12 cellular contexts compared by ENCODE assay signal in genomic region chr16:24844101-24845030, GRCh38. TPM values are rescaled to one million over a fixed set of nuclear protein-coding genes. Genes with fewer than 3 reads are reported as not detected.
DNase-seq lines count a peak whose midpoint lies in the region; ATAC-seq lines count a peak whose summit lies in the region.
"Had no signal": no experiment of that assay in that cellular context is flagged by ENCODE, and none has a peak within 500 bp of the region (broad histone marks: within the 10 kb centered on the region; RNA-seq: fewer than 3 reads in every experiment).

No MANE protein-coding gene starts in this region.

- no peak for ATAC-seq in GM18909 (IDR thresholded peaks at IDR 0.05; ENCODE audit: poor library complexity, unreplicated experiment)
- ATAC-seq: gastroesophageal sphincter had no signal

- intact Hi-C loops in activated T-helper 2 cell treated with anti-CD3 and anti-CD28 coated beads, Interferon-gamma antibody, Interleukin-2, Interleukin-4, amounts not matched to agents 10 μg/mL and 5 μg/mL and 100 μg/mL, durations not matched to agents 14 hours and 24 hours and 36 hours (cut with micrococcal nuclease), result no loop called here

- no peaks in the 10 kb centered on the region for H3K9me3 Mint-ChIP-seq in activated T-helper 2 cell treated with anti-CD3 and anti-CD28 coated beads, Interferon-gamma antibody, Interleukin-2, Interleukin-4, amounts not matched to agents 10 μg/mL and 5 μg/mL and 100 μg/mL, durations not matched to agents 14 hours and 24 hours and 36 hours
- no peaks in the 10 kb centered on the region for H3K9me3 Mint-ChIP-seq in T-helper 2 cell treated with Interferon-gamma antibody and Interleukin-4, amounts not matched to agents 5 μg/mL and 100 μg/mL, for 36 hours
- H3K9me3 Mint-ChIP-seq: CD8-positive, alpha-beta memory T cell had no signal

- H3K4me1 Mint-ChIP-seq in activated T-helper 2 cell treated with anti-CD3 and anti-CD28 coated beads, Interferon-gamma antibody, Interleukin-2, Interleukin-4, amounts not matched to agents 10 μg/mL and 5 μg/mL and 100 μg/mL, durations not matched to agents 14 hours and 24 hours and 36 hours (ENCODE audit: low read depth), result peaks cover 2% of the 10 kb centered on the region
- H3K4me1 Mint-ChIP-seq in T-helper 2 cell treated with Interferon-gamma antibody and Interleukin-4, amounts not matched to agents 5 μg/mL and 100 μg/mL, for 36 hours (ENCODE audit: low read depth), result peaks cover 2% of the 10 kb centered on the region
- H3K4me1 Mint-ChIP-seq: CD8-positive, alpha-beta memory T cell had no signal

- H3K27ac Mint-ChIP-seq in activated T-helper 2 cell treated with anti-CD3 and anti-CD28 coated beads, Interferon-gamma antibody, Interleukin-2, Interleukin-4, amounts not matched to agents 10 μg/mL and 5 μg/mL and 100 μg/mL, durations not matched to agents 14 hours and 24 hours and 36 hours, result no peak overlapping the region
- H3K27ac Mint-ChIP-seq in T-helper 2 cell treated with Interferon-gamma antibody and Interleukin-4, amounts not matched to agents 5 μg/mL and 100 μg/mL, for 36 hours, result no peak overlapping the region
- H3K27ac Mint-ChIP-seq: CD8-positive, alpha-beta memory T cell had no signal

- no peak overlapping the region for H3K4me3 Mint-ChIP-seq in activated T-helper 2 cell treated with anti-CD3 and anti-CD28 coated beads, Interferon-gamma antibody, Interleukin-2, Interleukin-4, amounts not matched to agents 10 μg/mL and 5 μg/mL and 100 μg/mL, durations not matched to agents 14 hours and 24 hours and 36 hours (ENCODE audit: low read depth)
- H3K4me3 Mint-ChIP-seq in T-helper 2 cell treated with Interferon-gamma antibody and Interleukin-4, amounts not matched to agents 5 μg/mL and 100 μg/mL, for 36 hours, result no peak overlapping the region
- H3K4me3 Mint-ChIP-seq: CD8-positive, alpha-beta memory T cell had no signal

- in situ Hi-C loops in ACHN (cut with HindIII; ENCODE audit: low pct_ligation_motif_present, low pct_unique_long_range_greater_than_20kb, low sequenced_read_pairs), result no loop called here

- H3K27me3 Mint-ChIP-seq in activated T-helper 2 cell treated with anti-CD3 and anti-CD28 coated beads, Interferon-gamma antibody, Interleukin-2, Interleukin-4, amounts not matched to agents 10 μg/mL and 5 μg/mL and 100 μg/mL, durations not matched to agents 14 hours and 24 hours and 36 hours (ENCODE audit: low read depth), result no peaks in the 10 kb centered on the region
- no peaks in the 10 kb centered on the region for H3K27me3 Mint-ChIP-seq in T-helper 2 cell treated with Interferon-gamma antibody and Interleukin-4, amounts not matched to agents 5 μg/mL and 100 μg/mL, for 36 hours (ENCODE audit: low read depth)

- DNase-seq in ACHN (peak; percentile 45), ELF-1 (ENCODE audit: low read depth, low spot score) (peak; percentile 42), RPMI8226 (peak; percentile 45), islet precursor cell (peak; percentile 84)
- DNase-seq in activated T-helper 2 cell treated with anti-CD3 and anti-CD28 coated beads, Interferon-gamma antibody, Interleukin-2, Interleukin-4, amounts not matched to agents 10 μg/mL and 5 μg/mL and 100 μg/mL, durations not matched to agents 14 hours and 24 hours and 36 hours (ENCODE audit: low spot score), result no peak
- no peak for DNase-seq in T-helper 2 cell treated with Interferon-gamma antibody and Interleukin-4, amounts not matched to agents 5 μg/mL and 100 μg/mL, for 36 hours (ENCODE audit: low spot score)
- DNase-seq: CD8-positive, alpha-beta memory T cell; NCI-H1694; retina had no signal

- H3K36me3 Mint-ChIP-seq in activated T-helper 2 cell treated with anti-CD3 and anti-CD28 coated beads, Interferon-gamma antibody, Interleukin-2, Interleukin-4, amounts not matched to agents 10 μg/mL and 5 μg/mL and 100 μg/mL, durations not matched to agents 14 hours and 24 hours and 36 hours (ENCODE audit: low read depth), result no peaks in the 10 kb centered on the region
- no peaks in the 10 kb centered on the region for H3K36me3 Mint-ChIP-seq in T-helper 2 cell treated with Interferon-gamma antibody and Interleukin-4, amounts not matched to agents 5 μg/mL and 100 μg/mL, for 36 hours (ENCODE audit: low read depth)

RNA-seq across cellular contexts. Expression of gene SLC5A11, which starts 1.4 kb away (rescaled TPM):
- total RNA-seq in activated T-helper 2 cell treated with anti-CD3 and anti-CD28 coated beads, Interferon-gamma antibody, Interleukin-2, Interleukin-4, amounts not matched to agents 10 μg/mL and 5 μg/mL and 100 μg/mL, durations not matched to agents 14 hours and 24 hours and 36 hours, result not detected in 2 replicates
- total RNA-seq: T-helper 1 cell treated with Interleukin-12 subunit alpha and Interleukin-12 subunit beta and Interleukin-4 antibody, amounts not matched to agents 30 ng/mL and 1 ng/mL, for 36 hours had no signal

Comparison
In these comparisons a context has a peak if more than half of its experiments do, and no peak if none do; other contexts are left out.
1. DNase-seq: peak in ACHN (single experiment), ELF-1 (single experiment), RPMI8226 (single experiment) and islet precursor cell (single experiment); none in activated T-helper 2 cell treated with anti-CD3 and anti-CD28 coated beads, Interferon-gamma antibody, Interleukin-2, Interleukin-4, amounts not matched to agents 10 μg/mL and 5 μg/mL and 100 μg/mL, durations not matched to agents 14 hours and 24 hours and 36 hours (single experiment) and T-helper 2 cell treated with Interferon-gamma antibody and Interleukin-4, amounts not matched to agents 5 μg/mL and 100 μg/mL, for 36 hours (single experiment).